7 cellular contexts compared by ENCODE assay signal in genomic region chr5:99019812-99020697, GRCh38.
DNase-seq lines count a peak whose midpoint lies in the region; ATAC-seq, FAIRE-seq and TF ChIP-seq lines count a peak whose summit lies in the region.

No MANE protein-coding gene starts in this region.

- H3K9me3 Mint-ChIP-seq in nephron = peaks cover 3% of the 10 kb centered on the region

- no peak overlapping the region for H3K4me3 Mint-ChIP-seq in nephron

- FAIRE-seq in GM19239 (lab: Jason Lieb, UNC) = peak; percentile 57

- no peaks in the 10 kb centered on the region for H3K27me3 Mint-ChIP-seq in nephron (ENCODE audit: low read depth)

- no peak for DNase-seq in GM19239 (ENCODE audit: insufficient read length, low spot score)
- DNase-seq in HT-29 (ENCODE audit: low spot score) = peak; percentile 88
- peak; percentile 95 for DNase-seq in astrocyte of the cerebellum (ENCODE audit: low read depth)
- no peak for DNase-seq in cardiac septum (ENCODE audit: low spot score)
- DNase-seq in globus pallidus (ENCODE audit: low spot score) = no peak

- H3K4me3 ChIP-seq in astrocyte of the cerebellum (ENCODE audit: low read depth, low read length) = no peak overlapping the region

- H3K27ac Mint-ChIP-seq in nephron = peak overlapping the region; percentile 12 to 56 (median 23)

- intact Hi-C loops in cardiac septum (cut with DNase I) = no loop called here

- H3K36me3 Mint-ChIP-seq in nephron (ENCODE audit: low read depth) = no peaks in the 10 kb centered on the region

- no peaks in the 10 kb centered on the region for H3K4me1 Mint-ChIP-seq in nephron

- TF ChIP-seq CTCF in astrocyte of the cerebellum (IDR thresholded peaks at IDR 0.05; ENCODE audit: low read depth, low read length, missing control alignments) = no peak
- no peak for TF ChIP-seq CTCF in nephron (IDR thresholded peaks at IDR 0.05; ENCODE audit: unreplicated experiment in 3 of 3)

- no peak for ATAC-seq in HG02840 (IDR thresholded peaks at IDR 0.05; ENCODE audit: low FRiP score, unreplicated experiment)

- in situ Hi-C loops in astrocyte of the cerebellum (cut with HindIII; ENCODE audit: low sequenced_read_pairs) = no loop called here

Comparison
In these comparisons a context has a peak if more than half of its experiments do, and no peak if none do; other contexts are left out.
1. DNase-seq: peak in HT-29 (single experiment) and astrocyte of the cerebellum (single experiment); none in GM19239 (single experiment), cardiac septum (single experiment) and globus pallidus (single experiment).